ENCODE assay signal across 9 cellular contexts in genomic region chr19:15123900-15124299, GRCh38. TPM values are rescaled to one million over a fixed set of nuclear protein-coding genes. Genes with fewer than 3 reads are reported as not detected.
DNase-seq lines count a peak whose midpoint lies in the region; ATAC-seq, FAIRE-seq and TF ChIP-seq lines count a peak whose summit lies in the region.
"Had no signal": no experiment of that assay in that cellular context is flagged by ENCODE, and none has a peak within 500 bp of the region (broad histone marks: within the 10 kb centered on the region; RNA-seq: fewer than 3 reads in every experiment).

No MANE protein-coding gene starts in this region.

- H3K79me2 ChIP-seq in K562 (ENCODE audit: control insufficient read depth, insufficient read depth, low read length), result peaks cover 11% of the 10 kb centered on the region

- CTCF ChIA-PET in A673 (lab: Charles Lee) (interaction anchor here (0.6 kb wide), 1 partner anchor 553 kb away, joined by 10 read pairs; no protein-coding TSS in a partner anchor), K562 (lab: Yijun Ruan, JAX; ENCODE audit: low intra/inter-chr PET ratio) (no interaction called here)

- TF ChIP-seq EP300 in K562 (IDR thresholded peaks at IDR 0.05; ENCODE audit: low read length), result no peak

- peak overlapping the region; percentile 70 to 81; a peak in 2 of 4 replicates for H3K9ac ChIP-seq in K562 (ENCODE audit: insufficient read depth in 1 of 2, low read depth in 2 of 2, low read length in 2 of 2)

- TF ChIP-seq CTCF in A673 (conservative IDR thresholded peaks at IDR 0.05; ENCODE audit: low read depth, low read length) (no peak), K562 (IDR thresholded peaks at IDR 0.05 in 2 of 3, conservative IDR thresholded peaks at IDR 0.05 in 1 of 3; ENCODE audit: insufficient read depth in 2 of 3, low read depth in 1 of 3, low read length in 3 of 3) (no peak), thyroid gland (IDR thresholded peaks at IDR 0.05) (no peak), foreskin keratinocyte (conservative IDR thresholded peaks at IDR 0.05) (no peak)

- H3K9me1 ChIP-seq in K562 (ENCODE audit: control insufficient read depth, insufficient read depth, low read length), result peaks cover 6% of the 10 kb centered on the region

- 69% methylated on average over 5 of the region's 5 CpGs for WGBS in K562 (ENCODE audit: insufficient coverage, low coverage, missing lambda C conversion rate)
- WGBS in thyroid gland, 2 donors, result 11 to 18% methylated on average over 3 to 4 of the region's 5 CpGs

- in situ Hi-C loops in K562 (cut with MboI), result no loop called here

- H2AFZ ChIP-seq in K562 (ENCODE audit: low read depth, low read length), result no peak overlapping the region

- H3K4me3 ChIP-seq in A673 (ENCODE audit: low read depth, low read length, poor library complexity, severe bottlenecking) (peak overlapping the region; percentile 88), MG63 (peak overlapping the region; percentile 73), K562 (no peak overlapping the region), thyroid gland (replicated peaks in 1 of 3) (no peak overlapping the region)

- no peaks in the 10 kb centered on the region for H4K20me1 ChIP-seq in K562 (replicated peaks; ENCODE audit: control insufficient read depth, insufficient read depth, low read length)

- no peak overlapping the region for H3K4me2 ChIP-seq in K562 (ENCODE audit: insufficient read depth, low read length)

- H3K27ac ChIP-seq in A673 (ENCODE audit: low read depth, low read length, poor library complexity, severe bottlenecking) (no peak overlapping the region), K562 (ENCODE audit: extremely low read depth, low read depth, low read length) (no peak overlapping the region), thyroid gland (peak overlapping the region in 2 of 3 donors; percentile 84 to 95), foreskin keratinocyte (no peak overlapping the region)

- FAIRE-seq in K562 (lab: Jason Lieb, UNC), result no peak

- BruUV-seq in A673 (replicated peaks; lab: Mats Ljungman, UMichigan), result no TSS peak
- BruUV-seq in K562 (replicated peaks; lab: Mats Ljungman, UMichigan), result no TSS peak

- H3K4me1 ChIP-seq in A673 (ENCODE audit: insufficient read depth, low read length, poor library complexity, severe bottlenecking) (peaks cover 10% of the 10 kb centered on the region), K562 (replicated peaks in 1 of 2; ENCODE audit: control insufficient read depth in 2 of 2, insufficient read depth in 2 of 2, low read length in 2 of 2) (peaks cover 5 to 28% of the 10 kb centered on the region in 2 experiments; a peak in 4 of 5 replicates), thyroid gland (peaks cover 17 to 18% of the 10 kb centered on the region in 2 donors), foreskin keratinocyte (no peaks in the 10 kb centered on the region)

- no peaks in the 10 kb centered on the region for H3K27me3 ChIP-seq in A673 (replicated peaks; ENCODE audit: insufficient read depth, low read depth, low read length, poor library complexity)
- no peaks in the 10 kb centered on the region for H3K27me3 ChIP-seq in MG63
- no peaks in the 10 kb centered on the region for H3K27me3 ChIP-seq in K562 (ENCODE audit: control insufficient read depth in 2 of 2, insufficient read depth in 2 of 2, low read length in 2 of 2)
- no peaks in the 10 kb centered on the region for H3K27me3 ChIP-seq in thyroid gland
- H3K27me3 ChIP-seq in foreskin keratinocyte, result no peaks in the 10 kb centered on the region

- intact Hi-C loops in A673 (cut with micrococcal nuclease; ENCODE audit: unreplicated experiment), result no loop called here
- intact Hi-C loops in K562 (cut with micrococcal nuclease), result no loop called here
- intact Hi-C loops in thyroid gland (cut with DNase I), result no loop called here

- ATAC-seq in K562, result no peak
- ATAC-seq in foreskin keratinocyte, result no peak
- no peak for ATAC-seq in HG02759 (IDR thresholded peaks at IDR 0.05; ENCODE audit: unreplicated experiment)
- no peak for ATAC-seq in HG03565 (IDR thresholded peaks at IDR 0.05; ENCODE audit: unreplicated experiment)

- DNase-seq in A673 (ENCODE audit: low spot score) (no peak), MG63 (peak; percentile 89), K562 (ENCODE audit: extremely low read depth in 1 of 4, low spot score in 3 of 4) (no peak), medulla oblongata (ENCODE audit: extremely low spot score) (peak; percentile 79), thyroid gland (peak; percentile 82 to 83), foreskin keratinocyte (no peak)

- peaks cover 34% of the 10 kb centered on the region for H3K36me3 ChIP-seq in A673 (ENCODE audit: insufficient read depth, low read length, poor library complexity, severe bottlenecking)
- H3K36me3 ChIP-seq in MG63, result peaks cover 48% of the 10 kb centered on the region
- H3K36me3 ChIP-seq in K562 (ENCODE audit: control insufficient read depth, insufficient read depth, low read length), result peaks cover 21% of the 10 kb centered on the region; the same call in 1 of the 3 replicates
- H3K36me3 ChIP-seq in thyroid gland, result peaks cover 17 to 22% of the 10 kb centered on the region in 2 donors

- TF ChIP-seq RAD21 in K562 (CRISPR knock-in tag; conservative IDR thresholded peaks at IDR 0.05 in 1 of 2, IDR thresholded peaks at IDR 0.05 in 1 of 2), result no peak

- POLR2A ChIA-PET in A673 (lab: Charles Lee; ENCODE audit: low non-redundant PET) (interaction anchor here (0.6 kb wide), 2 partner anchors 120 to 306 kb away, joined by 3 to 4 read pairs; no protein-coding TSS in a partner anchor), K562 (lab: Yijun Ruan, JAX) (interaction anchor here (0.6 kb wide), 1 partner anchor 441 kb away, joined by 3 read pairs; no protein-coding TSS in a partner anchor)

- TF ChIP-seq POLR2A in K562 (conservative IDR thresholded peaks at IDR 0.05), result no peak
- no peak for TF ChIP-seq POLR2A in thyroid gland (IDR thresholded peaks at IDR 0.05)

- H3K9me3 ChIP-seq in A673 (ENCODE audit: low read depth, low read length, poor library complexity, severe bottlenecking) (no peaks in the 10 kb centered on the region), MG63 (no peaks in the 10 kb centered on the region), K562 (replicated peaks; ENCODE audit: control insufficient read depth, insufficient read depth, low read depth, low read length) (no peaks in the 10 kb centered on the region), thyroid gland (no peaks in the 10 kb centered on the region)

TF ChIP-seq in K562, 482 proteins besides CTCF, POLR2A, EP300 and RAD21 (continues in another document):
- TF ChIP-seq MTA3 (IDR thresholded peaks at IDR 0.05; ENCODE audit: borderline replicate concordance) (no peak), ASH1L (IDR thresholded peaks at IDR 0.05; ENCODE audit: borderline replicate concordance, low read depth, partially characterized antibody) (no peak), SREBF2 (CRISPR knock-in tag; IDR thresholded peaks at IDR 0.05) (no peak), RBM34 (IDR thresholded peaks at IDR 0.05; ENCODE audit: borderline replicate concordance, insufficient read depth, low read length) (no peak)

RNA-seq across cellular contexts. Expression of gene SYDE1, which starts 16.7 kb away (rescaled TPM):
- 30.1 and 32.3 TPM in 2 replicates for total RNA-seq in A673 (2021)
- 90.8 and 120 TPM in 2 replicates for total RNA-seq in MG63 (2014; rRNA removed; shearing (Covaris generic); ENCODE audit: low replicate concordance)
- total RNA-seq in K562 (2011; cell fraction: chromatin; rRNA removed; ENCODE audit: low replicate concordance), result not detected in 2 replicates
- total RNA-seq in K562 (2011; cell fraction: nucleolus; rRNA removed), result not detected in 2 replicates
- total RNA-seq in K562 (2011; cell fraction: nucleoplasm; rRNA removed), result not detected in 2 replicates
- total RNA-seq in K562 (2014; rRNA removed), result not detected in 2 replicates
- not detected in 2 replicates for total RNA-seq in K562 (2014; rRNA removed; fragmentation: Illumina TruSeq; extraction: Trizol)
- total RNA-seq in K562 (2015; rRNA removed; fragmentation: Illumina TruSeq; extraction: Trizol), result not detected in 2 replicates
- total RNA-seq in K562 (2021), result 0.04 and 0.07 TPM in 2 replicates
- polyA plus RNA-seq in K562 (2011; rRNA removed), result not detected in 2 replicates
- not detected in 2 replicates for polyA plus RNA-seq in K562 (2011; cell fraction: cytosol; rRNA removed)
- not detected in 2 replicates for polyA plus RNA-seq in K562 (2011; cell fraction: nucleus; rRNA removed)
- polyA plus RNA-seq in K562 (2012), result not detected in 2 replicates
- not detected in 2 replicates for polyA plus RNA-seq in K562 (2014; fragmentation: Illumina TruSeq; extraction: Trizol)
- polyA plus RNA-seq in K562 (2014; fragmentation: Nextera tagmentation; extraction: Ambion mirVana), result not detected
- polyA plus RNA-seq in K562 (2014; rRNA removed), result 0.03 TPM in 1 of 2 replicates, not detected in the other
- not detected in 2 replicates for polyA minus RNA-seq in K562 (2011; rRNA and poly(A)+ RNA removed)
- 0.36 TPM in 1 of 2 replicates, not detected in the other for polyA minus RNA-seq in K562 (2011; cell fraction: cytosol; rRNA and poly(A)+ RNA removed)
- not detected in 2 replicates for polyA minus RNA-seq in K562 (2011; cell fraction: nucleus; rRNA and poly(A)+ RNA removed)
- total RNA-seq in thyroid gland, result 10 to 100 TPM; 12.6 to 17.9 (median 15.5) TPM
- total RNA-seq in foreskin keratinocyte, result 12.0 and 14.2 TPM in 2 replicates
- 9.6 and 11.4 TPM in 2 replicates for polyA plus RNA-seq in foreskin keratinocyte

RNA-seq across cellular contexts. Expression of gene OR1I1, which starts 41.9 kb away (rescaled TPM):
- total RNA-seq in A673 (2021) (not detected in 2 replicates), K562 (2014; rRNA removed) (not detected in 2 replicates), K562 (2014; rRNA removed; fragmentation: Illumina TruSeq; extraction: Trizol) (not detected in 2 replicates), K562 (2015; rRNA removed; fragmentation: Illumina TruSeq; extraction: Trizol) (not detected in 2 replicates), K562 (2021) (not detected in 2 replicates), thyroid gland (not detected), foreskin keratinocyte (not detected in 2 replicates)
- total RNA-seq in MG63 (2014; rRNA removed; shearing (Covaris generic); ENCODE audit: low replicate concordance), result not detected in 2 replicates
- not detected in 2 replicates for total RNA-seq in K562 (2011; cell fraction: chromatin; rRNA removed; ENCODE audit: low replicate concordance)
- not detected in 2 replicates for total RNA-seq in K562 (2011; cell fraction: nucleolus; rRNA removed)
- total RNA-seq in K562 (2011; cell fraction: nucleoplasm; rRNA removed), result not detected in 2 replicates
- polyA plus RNA-seq in K562 (2011; rRNA removed) (not detected in 2 replicates), K562 (2014; fragmentation: Illumina TruSeq; extraction: Trizol) (not detected in 2 replicates), K562 (2014; fragmentation: Nextera tagmentation; extraction: Ambion mirVana) (not detected), K562 (2014; rRNA removed) (not detected in 2 replicates), foreskin keratinocyte (not detected in 2 replicates)
- not detected in 2 replicates for polyA plus RNA-seq in K562 (2011; cell fraction: cytosol; rRNA removed)
- not detected in 2 replicates for polyA plus RNA-seq in K562 (2011; cell fraction: nucleus; rRNA removed)
- 0.01 TPM in 1 of 2 replicates, not detected in the other for polyA plus RNA-seq in K562 (2012)
- not detected in 2 replicates for polyA minus RNA-seq in K562 (2011; rRNA and poly(A)+ RNA removed)
- not detected in 2 replicates for polyA minus RNA-seq in K562 (2011; cell fraction: cytosol; rRNA and poly(A)+ RNA removed)
- not detected in 2 replicates for polyA minus RNA-seq in K562 (2011; cell fraction: nucleus; rRNA and poly(A)+ RNA removed)
- total RNA-seq: urinary bladder had no signal
- polyA plus RNA-seq: urinary bladder had no signal

Comparison
In these comparisons a context has a peak if more than half of its experiments do, and no peak if none do; other contexts are left out.
1. DNase-seq: peak in MG63 (single experiment), medulla oblongata (single experiment) and thyroid gland (2 of 2); none in A673 (single experiment), K562 (0 of 4) and foreskin keratinocyte (0 of 2).
2. H3K27ac ChIP-seq: peak in thyroid gland (2 of 3); none in A673 (single experiment), K562 (single experiment) and foreskin keratinocyte (single experiment).
3. H3K4me3 ChIP-seq: peak in A673 (single experiment) and MG63 (single experiment); none in K562 (single experiment) and thyroid gland (0 of 3).
4. RNA of gene SYDE1, which starts 16.7 kb away (total RNA-seq): 90.8 to 120 TPM in MG63, 30.1 to 32.3 TPM in A673, 12.6 to 17.9 TPM in thyroid gland and 12.0 to 14.2 TPM in foreskin keratinocyte; 0.04 to 0.07 TPM in K562; every median in the first group is over 10 times any median in the second.